9 cellular contexts compared by ENCODE assay signal in genomic region chr12:13205809-13206559, GRCh38. TPM values are rescaled to one million over a fixed set of nuclear protein-coding genes. Genes with fewer than 3 reads are reported as not detected.
A peak's percentile ranks its signal among the peaks of the same experiment; 100 is the strongest.
DNase-seq lines count a peak whose midpoint lies in the region; ATAC-seq and TF ChIP-seq lines count a peak whose summit lies in the region.
"Had no signal": no experiment of that assay in that cellular context is flagged by ENCODE, and none has a peak within 500 bp of the region (broad histone marks: within the 10 kb centered on the region; RNA-seq: fewer than 3 reads in every experiment).

No MANE protein-coding gene starts in this region.

- H3K27me3 Mint-ChIP-seq in CD4-positive, alpha-beta T cell, result no peaks in the 10 kb centered on the region

- CTCF ChIA-PET in CD4-positive, alpha-beta T cell (lab: Charles Lee), result no interaction called here

- intact Hi-C loops in CD4-positive, alpha-beta T cell (cut with DNase I, micrococcal nuclease), result no loop called here

- H3K27me3 ChIP-seq in CD4-positive, alpha-beta T cell (ENCODE audit: control insufficient read depth, insufficient read depth, low read length), result no peaks in the 10 kb centered on the region
- H3K27me3 ChIP-seq: right lobe of liver had no signal

- no peak for ATAC-seq in CD4-positive, alpha-beta T cell (ENCODE audit: poor library complexity)

- peak overlapping the region; percentile 22 for H3K4me3 ChIP-seq in fibroblast of the aortic adventitia (ENCODE audit: low read depth, low read length)
- H3K4me3 ChIP-seq: right lobe of liver had no signal

- H3K27ac Mint-ChIP-seq in CD4-positive, alpha-beta T cell, result no peak overlapping the region

- H3K9me3 ChIP-seq in CD4-positive, alpha-beta T cell (ENCODE audit: control insufficient read depth, low read length), result no peaks in the 10 kb centered on the region
- H3K9me3 ChIP-seq: right lobe of liver had no signal

- peak; percentile 96 for DNase-seq in HS-27A (ENCODE audit: low read depth)
- peak; percentile 47 for DNase-seq in UCSD-AML1 (lab: John Stamatoyannopoulos, UW; ENCODE audit: unreplicated experiment)
- peak; percentile 97 for DNase-seq in fibroblast of the aortic adventitia (ENCODE audit: low read depth)
- DNase-seq in stimulated activated CD4-positive, alpha-beta T cell treated with anti-CD3 and anti-CD28 coated beads, Interleukin-4, amount 100 ng/mL, for 24 hours, result peak; percentile 38
- DNase-seq in NCI-H345 treated with DMSO at 0.1 percent for 48 hours (lab: John Stamatoyannopoulos, UW; ENCODE audit: unreplicated experiment), result no peak
- DNase-seq in NCI-H748 treated with DMSO at 0.1 percent for 48 hours (lab: John Stamatoyannopoulos, UW), result no peak
- no peak for DNase-seq in CD4-positive, alpha-beta T cell
- no peak for DNase-seq in NCI-H2196 (lab: John Stamatoyannopoulos, UW; ENCODE audit: unreplicated experiment)
- DNase-seq: right lobe of liver had no signal

- POLR2A ChIA-PET in CD4-positive, alpha-beta T cell (lab: Charles Lee), result interaction anchor here (0.9 kb wide), 1 partner anchor 10 kb away, joined by 4 read pairs; the partner anchor contains the start of gene EMP1

- peaks cover 12% of the 10 kb centered on the region for H3K4me1 Mint-ChIP-seq in CD4-positive, alpha-beta T cell (ENCODE audit: low read depth)

- no peak for TF ChIP-seq CTCF in fibroblast of the aortic adventitia (IDR thresholded peaks at IDR 0.05; ENCODE audit: insufficient read depth, low read length)
- TF ChIP-seq CTCF in CD4-positive, alpha-beta T cell (IDR thresholded peaks at IDR 0.05), result no peak

- H3K9me3 Mint-ChIP-seq in CD4-positive, alpha-beta T cell, result no peaks in the 10 kb centered on the region

- H3K27ac ChIP-seq in CD4-positive, alpha-beta T cell (ENCODE audit: low read depth, low read length), result no peak overlapping the region
- H3K27ac ChIP-seq: right lobe of liver had no signal

- H3K4me3 Mint-ChIP-seq in CD4-positive, alpha-beta T cell, result no peak overlapping the region

- no peaks in the 10 kb centered on the region for H3K36me3 Mint-ChIP-seq in CD4-positive, alpha-beta T cell (ENCODE audit: low read depth)

RNA-seq across cellular contexts. Expression of gene EMP1, which starts 9.5 kb away (rescaled TPM):
- 19.1 and 244 TPM in 2 replicates for total RNA-seq in fibroblast of the aortic adventitia (ENCODE audit: low replicate concordance)
- 1 to 10 TPM; 9.0 to 9.1 TPM for total RNA-seq in CD4-positive, alpha-beta T cell

Comparison
In these comparisons a context has a peak if more than half of its experiments do, and no peak if none do; other contexts are left out.
1. DNase-seq: peak in HS-27A (single experiment), UCSD-AML1 (single experiment), fibroblast of the aortic adventitia (single experiment) and stimulated activated CD4-positive, alpha-beta T cell treated with anti-CD3 and anti-CD28 coated beads, Interleukin-4, amount 100 ng/mL, for 24 hours (single experiment); none in NCI-H345 treated with DMSO at 0.1 percent for 48 hours (single experiment), NCI-H748 treated with DMSO at 0.1 percent for 48 hours (single experiment), CD4-positive, alpha-beta T cell (0 of 10) and NCI-H2196 (single experiment).